ENCODE assay signal across 16 cellular contexts in genomic region chr22:33476206-33476605, GRCh38.
DNase-seq lines count a peak whose midpoint lies in the region; ATAC-seq and TF ChIP-seq lines count a peak whose summit lies in the region.
"Had no signal": no experiment of that assay in that cellular context is flagged by ENCODE, and none has a peak within 500 bp of the region (broad histone marks: within the 10 kb centered on the region; RNA-seq: fewer than 3 reads in every experiment).

No MANE protein-coding gene starts in this region.

- no peak overlapping the region for H3K9ac ChIP-seq in PC-3 (ENCODE audit: low read length)

- H3K27me3 ChIP-seq in PC-3 (ENCODE audit: low read length), result no peaks in the 10 kb centered on the region
- H3K27me3 ChIP-seq in testis, result no peaks in the 10 kb centered on the region
- no peaks in the 10 kb centered on the region for H3K27me3 ChIP-seq in uterus
- H3K27me3 ChIP-seq in heart left ventricle, result no peaks in the 10 kb centered on the region
- H3K27me3 ChIP-seq: BE2C had no signal

- TF ChIP-seq CTCF in PC-3 (conservative IDR thresholded peaks at IDR 0.05; ENCODE audit: low read depth, low read length) (no peak), brain (conservative IDR thresholded peaks at IDR 0.05) (no peak), testis (IDR thresholded peaks at IDR 0.05) (no peak), uterus (IDR thresholded peaks at IDR 0.05) (no peak), heart left ventricle (IDR thresholded peaks at IDR 0.05) (no peak)

- no peaks in the 10 kb centered on the region for H3K9me3 Mint-ChIP-seq in brain

- no peaks in the 10 kb centered on the region for H3K9me2 ChIP-seq in PC-3 (replicated peaks; ENCODE audit: low read length)

- no TSS peak for BruUV-seq in PC-3 (replicated peaks; lab: Mats Ljungman, UMichigan)

- TF ChIP-seq POLR2A in testis (IDR thresholded peaks at IDR 0.05) (no peak), uterus (IDR thresholded peaks at IDR 0.05) (no peak), heart left ventricle (IDR thresholded peaks at IDR 0.05) (no peak)

- H3K4me2 ChIP-seq in PC-3 (ENCODE audit: low read length), result no peak overlapping the region

- H3K36me3 ChIP-seq in PC-3 (ENCODE audit: low read depth, low read length) (no peaks in the 10 kb centered on the region), testis (ENCODE audit: low read depth, missing control alignments) (no peaks in the 10 kb centered on the region), uterus (no peaks in the 10 kb centered on the region), heart left ventricle (no peaks in the 10 kb centered on the region)
- H3K36me3 ChIP-seq: BE2C had no signal

- no peak overlapping the region for H2AFZ ChIP-seq in PC-3 (ENCODE audit: low read length)

- H3K27ac ChIP-seq in PC-3 (ENCODE audit: low read length), result peak overlapping the region; percentile 65
- peak overlapping the region; percentile 58 to 69 for H3K27ac ChIP-seq in testis
- no peak overlapping the region for H3K27ac ChIP-seq in uterus
- H3K27ac ChIP-seq in heart left ventricle, result peak overlapping the region in 1 of 12 donors; percentile 58

- H3K9me3 ChIP-seq in PC-3 (ENCODE audit: low read length) (no peaks in the 10 kb centered on the region), testis (no peaks in the 10 kb centered on the region), uterus (no peaks in the 10 kb centered on the region), heart left ventricle (no peaks in the 10 kb centered on the region)
- H3K9me3 ChIP-seq: BE2C had no signal

- DNase-seq in Daoy (ENCODE audit: low read depth) (peak; percentile 19), PC-3 (peak; percentile 15), testis (no peak), uterus (no peak), heart left ventricle (no peak), NK-92 (lab: John Stamatoyannopoulos, UW; ENCODE audit: unreplicated experiment) (no peak)
- DNase-seq: BE2C; CD8-positive, alpha-beta memory T cell; DMS 273 treated with DMSO at 0.1 percent for 48 hours; NCI-H1048; NCI-H446; Right ventricle myocardium superior had no signal

- peak overlapping the region in 3 of 5 experiments; percentile 41 to 86 (median 41) for H3K27ac Mint-ChIP-seq in brain

- no peaks in the 10 kb centered on the region for H3K27me3 Mint-ChIP-seq in brain
- H3K27me3 Mint-ChIP-seq: CD8-positive, alpha-beta memory T cell had no signal

- WGBS in testis, 2 donors, result 79 to 80% methylated on average over 4 of the region's 4 CpGs
- 89 to 94% (median 93%) methylated on average over 4 of the region's 4 CpGs for WGBS in heart left ventricle, 4 donors

- H3K4me1 ChIP-seq in PC-3 (ENCODE audit: insufficient read depth, low read length), result no peaks in the 10 kb centered on the region
- peaks cover 4% of the 10 kb centered on the region for H3K4me1 ChIP-seq in testis
- H3K4me1 ChIP-seq in uterus, result no peaks in the 10 kb centered on the region
- H3K4me1 ChIP-seq in heart left ventricle, result peaks cover 0 to 44% (median 16%) of the 10 kb centered on the region in 12 donors
- H3K4me1 ChIP-seq: BE2C had no signal

- H3K36me3 Mint-ChIP-seq in brain, result no peaks in the 10 kb centered on the region
- H3K36me3 Mint-ChIP-seq: CD8-positive, alpha-beta memory T cell had no signal

- ATAC-seq in PC-3 (no peak), heart left ventricle (no peak)
- ATAC-seq: HCT116, K562, Panc1 had no signal

- intact Hi-C loops in PC-3 (cut with micrococcal nuclease), result no loop called here
- intact Hi-C loops in testis (cut with DNase I; ENCODE audit: low total_unique reads), result no loop called here
- intact Hi-C loops in uterus (cut with DNase I; ENCODE audit: low total_unique reads), result no loop called here
- intact Hi-C loops in heart left ventricle (cut with DNase I), result no loop called here

- H4K20me1 ChIP-seq in PC-3 (ENCODE audit: low read length), result no peaks in the 10 kb centered on the region

- CTCF ChIA-PET in PC-3 (lab: Charles Lee), result no interaction called here

- POLR2A ChIA-PET in PC-3 (lab: Charles Lee; ENCODE audit: unreplicated experiment), result no interaction called here

- H3K4me3 Mint-ChIP-seq in brain, result no peak overlapping the region
- H3K4me3 Mint-ChIP-seq: CD8-positive, alpha-beta memory T cell had no signal

- H3K4me1 Mint-ChIP-seq in brain, result peaks cover 38% of the 10 kb centered on the region
- H3K4me1 Mint-ChIP-seq: CD8-positive, alpha-beta memory T cell had no signal

- no peaks in the 10 kb centered on the region for H3K79me2 ChIP-seq in PC-3 (ENCODE audit: low read length)

- H3K4me3 ChIP-seq in PC-3 (ENCODE audit: low read length), result no peak overlapping the region
- H3K4me3 ChIP-seq in testis, result no peak overlapping the region
- H3K4me3 ChIP-seq in uterus, result no peak overlapping the region
- no peak overlapping the region for H3K4me3 ChIP-seq in heart left ventricle
- H3K4me3 ChIP-seq: K562 had no signal

- no peaks in the 10 kb centered on the region for H3F3A ChIP-seq in PC-3 (ENCODE audit: low read length, unreplicated experiment)

Comparison
In these comparisons a context has a peak if more than half of its experiments do, and no peak if none do; other contexts are left out.
1. DNase-seq: peak in Daoy (single experiment) and PC-3 (single experiment); none in testis (single experiment), uterus (0 of 2), heart left ventricle (0 of 5) and NK-92 (single experiment).
2. H3K27ac ChIP-seq: peak in PC-3 (single experiment) and testis (2 of 2); none in uterus (0 of 2).